19 cellular contexts compared by ENCODE assay signal in genomic region chr7:76185187-76185915, GRCh38. TPM values are rescaled to one million over a fixed set of nuclear protein-coding genes. Genes with fewer than 3 reads are reported as not detected.
DNase-seq lines count a peak whose midpoint lies in the region; ATAC-seq, FAIRE-seq and TF ChIP-seq lines count a peak whose summit lies in the region.
"Had no signal": no experiment of that assay in that cellular context is flagged by ENCODE, and none has a peak within 500 bp of the region (broad histone marks: within the 10 kb centered on the region; RNA-seq: fewer than 3 reads in every experiment).

No MANE protein-coding gene starts in this region.

- H2BK5ac ChIP-seq in H1 (ENCODE audit: low read depth, low read length) (peak overlapping the region; percentile 90), neuronal stem cell (ENCODE audit: low read length) (peak overlapping the region; percentile 62)

- H2BK12ac ChIP-seq in H1 (ENCODE audit: low read depth, low read length), result peak overlapping the region; percentile 75; the same call in 1 of the 2 replicates
- H2BK12ac ChIP-seq in neuronal stem cell (ENCODE audit: low read length), result peak overlapping the region; percentile 86

- H3K9ac ChIP-seq in H1 (replicated peaks in 1 of 4; ENCODE audit: extremely low read depth in 1 of 4, low read depth in 3 of 4, low read length in 3 of 4) (peak overlapping the region in 3 of 4 experiments; percentile 21 to 26 (median 25); a peak in 2 of 7 replicates), neuronal stem cell (ENCODE audit: low read depth, low read length, poor library complexity) (peak overlapping the region; percentile 79)

- H3K4ac ChIP-seq in H1 (replicated peaks; ENCODE audit: insufficient read length, low read depth, low read length), result peak overlapping the region; percentile 87
- no peak overlapping the region for H3K4ac ChIP-seq in neuronal stem cell (ENCODE audit: low read length)

- H3K56ac ChIP-seq in H1 (replicated peaks; ENCODE audit: insufficient read length, low read depth, low read length), result peak overlapping the region; percentile 19

- H3K27ac ChIP-seq in H1 (ENCODE audit: low read depth, low read length), result peak overlapping the region; percentile 56; the same call in 1 of the 2 replicates
- no peak overlapping the region for H3K27ac ChIP-seq in neuronal stem cell (replicated peaks; ENCODE audit: low read length)
- H3K27ac ChIP-seq in right atrium auricular region, result no peak overlapping the region
- H3K27ac ChIP-seq: sigmoid colon, transverse colon had no signal

- no peak for TF ChIP-seq EP300 in H1 (IDR thresholded peaks at IDR 0.05; ENCODE audit: borderline replicate concordance in 1 of 2, low read depth in 2 of 2, low read length in 2 of 2)

- H3K14ac ChIP-seq in H1 (ENCODE audit: insufficient read length) (no peak overlapping the region), neuronal stem cell (ENCODE audit: low read length) (peak overlapping the region; percentile 97)

- peak overlapping the region; percentile 38 for H2BK120ac ChIP-seq in H1 (replicated peaks; ENCODE audit: low read depth, low read length)
- H2BK120ac ChIP-seq in neuronal stem cell (ENCODE audit: low read depth, low read length), result peak overlapping the region; percentile 89

- H3K23me2 ChIP-seq in H1 (ENCODE audit: low read depth, low read length), result no peaks in the 10 kb centered on the region

- peak overlapping the region; percentile 62 for H2AFZ ChIP-seq in H1 (ENCODE audit: low read length)
- H2AFZ ChIP-seq in neuronal stem cell (ENCODE audit: low read length), result peak overlapping the region; percentile 87

- H4K91ac ChIP-seq in H1 (replicated peaks; ENCODE audit: insufficient read length, low read length), result peak overlapping the region; percentile 90
- peak overlapping the region; percentile 56 for H4K91ac ChIP-seq in neuronal stem cell (ENCODE audit: low read depth, low read length, poor library complexity)

- H3K79me1 ChIP-seq in H1 (ENCODE audit: low read depth, low read length) (no peaks in the 10 kb centered on the region), neuronal stem cell (ENCODE audit: low read depth, low read length) (no peaks in the 10 kb centered on the region)

- ATAC-seq in GM18861 (IDR thresholded peaks at IDR 0.05; ENCODE audit: unreplicated experiment) (no peak), HG03039 (IDR thresholded peaks at IDR 0.05; ENCODE audit: unreplicated experiment) (no peak)
- ATAC-seq: left lobe of liver; naive thymus-derived CD4-positive, alpha-beta T cell had no signal

- peak overlapping the region; percentile 90 for H2BK20ac ChIP-seq in H1 (ENCODE audit: low read length)

- peak overlapping the region; percentile 92; the same call in 1 of the 2 replicates for H2BK15ac ChIP-seq in H1 (ENCODE audit: low read length)
- peak overlapping the region; percentile 95 for H2BK15ac ChIP-seq in neuronal stem cell (ENCODE audit: low read length)

- no peak for TF ChIP-seq CTCF in H1 (IDR thresholded peaks at IDR 0.05; ENCODE audit: control extremely low read depth in 1 of 3, insufficient read depth in 1 of 3, low read depth in 1 of 3, low read length in 3 of 3)
- no peak for TF ChIP-seq CTCF in right atrium auricular region (IDR thresholded peaks at IDR 0.05)

- peak overlapping the region; percentile 7 for H4K5ac ChIP-seq in H1 (ENCODE audit: insufficient read length, low read depth, low read length)

- H3K23ac ChIP-seq in H1 (ENCODE audit: insufficient read length) (no peak overlapping the region), neuronal stem cell (ENCODE audit: low read depth, low read length, poor library complexity) (peak overlapping the region; percentile 65)

- CTCF ChIA-PET in H1 (lab: Charles Lee; ENCODE audit: partially characterized antibody), result interaction anchor here (0.7 to 6.0 kb wide), 21 partner anchors 8 to 129 kb away, joined by 3 to 43 read pairs (median 4); partner anchors contain the start of gene SRRM3

- DNase-seq in H7 (peak; percentile 69), NCI-H82 treated with DMSO at 0.1 percent for 48 hours (lab: John Stamatoyannopoulos, UW; ENCODE audit: unreplicated experiment) (peak; percentile 25), H1 (ENCODE audit: low read depth in 1 of 2, low spot score in 2 of 2) (peak in 1 of 2 experiments; percentile 75), neuronal stem cell (ENCODE audit: low spot score) (no peak), right atrium auricular region (ENCODE audit: low spot score) (no peak)
- DNase-seq in activated effector memory CD4-positive, alpha-beta T cell treated with Interleukin-2 at 50 U/mL for 16 hours, result no peak
- DNase-seq: aorta; naive thymus-derived CD4-positive, alpha-beta T cell; NCI-H146; RPMI8226; sigmoid colon; T-helper 2 cell; transverse colon had no signal

- no peaks in the 10 kb centered on the region for H3K79me2 ChIP-seq in H1 (ENCODE audit: control insufficient read depth in 1 of 2, insufficient read depth in 2 of 2, low read length in 2 of 2)

- POLR2A ChIA-PET in H1 (lab: Charles Lee; ENCODE audit: partially characterized antibody), result interaction anchor here (0.6 to 1.5 kb wide), 11 partner anchors 10 to 168 kb away, joined by 3 to 5 read pairs (median 3); partner anchors contain the start of genes MDH2 and STYXL1

- H3K4me2 ChIP-seq in H1 (ENCODE audit: insufficient read depth in 1 of 2, low read depth in 2 of 2, low read length in 2 of 2) (peak overlapping the region; percentile 12 to 50; a peak in 3 of 4 replicates), neuronal stem cell (ENCODE audit: insufficient read depth, low read length, poor library complexity, severe bottlenecking) (no peak overlapping the region)

- H3K27me3 ChIP-seq in H7 (ENCODE audit: control insufficient read depth, insufficient read depth, low read length), result no peaks in the 10 kb centered on the region
- H3K27me3 ChIP-seq in H1 (replicated peaks in 1 of 4; ENCODE audit: control insufficient read depth in 3 of 4, extremely low read depth in 1 of 4, insufficient read depth in 3 of 4, low read length in 3 of 4), result no peaks in the 10 kb centered on the region
- H3K27me3 ChIP-seq in neuronal stem cell (ENCODE audit: control insufficient read depth in 3 of 3, insufficient read depth in 3 of 3, low read depth in 1 of 3, low read length in 3 of 3), result peaks cover 0 to 4% (median 0%) of the 10 kb centered on the region in 3 experiments
- no peaks in the 10 kb centered on the region for H3K27me3 ChIP-seq in right atrium auricular region
- H3K27me3 ChIP-seq: dorsolateral prefrontal cortex, sigmoid colon, transverse colon had no signal

- TF ChIP-seq POLR2A in H1 (IDR thresholded peaks at IDR 0.05; ENCODE audit: control extremely low read depth in 1 of 2, low read depth in 2 of 2, low read length in 2 of 2), result no peak; a peak in 1 of 3 replicates

- H3K36me3 ChIP-seq in H7 (replicated peaks; ENCODE audit: control insufficient read depth, insufficient read depth, low read length) (no peaks in the 10 kb centered on the region), H1 (ENCODE audit: control insufficient read depth in 2 of 4, insufficient read depth in 4 of 4, low read length in 3 of 4) (no peaks in the 10 kb centered on the region), neuronal stem cell (replicated peaks in 1 of 2; ENCODE audit: control insufficient read depth in 2 of 2, insufficient read depth in 2 of 2, low read length in 2 of 2) (no peaks in the 10 kb centered on the region), right atrium auricular region (no peaks in the 10 kb centered on the region)
- H3K36me3 ChIP-seq: sigmoid colon, transverse colon had no signal

- peaks cover 0 to 11% (median 8%) of the 10 kb centered on the region in 4 experiments; a peak in 6 of 7 replicates for H3K4me1 ChIP-seq in H1 (replicated peaks in 1 of 4; ENCODE audit: control insufficient read depth in 3 of 4, insufficient read depth in 4 of 4, low read length in 3 of 4)
- H3K4me1 ChIP-seq in neuronal stem cell (ENCODE audit: control insufficient read depth in 2 of 2, insufficient read depth in 1 of 2, low read depth in 1 of 2, low read length in 2 of 2), result peaks cover 8 to 10% of the 10 kb centered on the region in 2 donors
- H3K4me1 ChIP-seq in right atrium auricular region, result no peaks in the 10 kb centered on the region
- H3K4me1 ChIP-seq: sigmoid colon, transverse colon had no signal

- TF ChIP-seq RAD21 in H1 (IDR thresholded peaks at IDR 0.05 in 1 of 2, conservative IDR thresholded peaks at IDR 0.05 in 1 of 2; ENCODE audit: low read depth in 2 of 2, low read length in 2 of 2), result no peak

- H4K20me1 ChIP-seq in H1 (replicated peaks in 1 of 2; ENCODE audit: control insufficient read depth in 1 of 2, insufficient read depth in 2 of 2, low read length in 2 of 2), result no peaks in the 10 kb centered on the region

- peak overlapping the region; percentile 39; the same call in 1 of the 2 replicates for H2AK5ac ChIP-seq in H1 (ENCODE audit: low read depth, low read length)
- H2AK5ac ChIP-seq in neuronal stem cell (ENCODE audit: low read depth, low read length), result peak overlapping the region; percentile 15

- peak overlapping the region; percentile 84; the same call in 1 of the 2 replicates for H4K8ac ChIP-seq in H1 (ENCODE audit: extremely low read depth, insufficient read depth, low read length)
- H4K8ac ChIP-seq in neuronal stem cell (ENCODE audit: low read depth, low read length), result peak overlapping the region; percentile 52

- H3K4me3 ChIP-seq in H7 (ENCODE audit: insufficient read depth, low read depth, low read length), result no peak overlapping the region
- no peak overlapping the region; a peak in 1 of 8 replicates for H3K4me3 ChIP-seq in H1 (ENCODE audit: extremely low read depth in 1 of 4, insufficient read depth in 2 of 4, low read depth in 3 of 4, low read length in 4 of 4)
- no peak overlapping the region for H3K4me3 ChIP-seq in neuronal stem cell (ENCODE audit: low read length in 2 of 2)
- H3K4me3 ChIP-seq in right atrium auricular region, result no peak overlapping the region
- H3K4me3 ChIP-seq: dorsolateral prefrontal cortex, sigmoid colon, transverse colon had no signal

- FAIRE-seq in H1 (lab: Jason Lieb, UNC), result no peak
- FAIRE-seq: GM19239 had no signal

- H3K18ac ChIP-seq in H1 (ENCODE audit: extremely low read depth, low read length) (peak overlapping the region; percentile 87), neuronal stem cell (ENCODE audit: low read length) (peak overlapping the region; percentile 96)

- no peaks in the 10 kb centered on the region for H3K9me3 ChIP-seq in H1 (ENCODE audit: insufficient read depth in 2 of 2, low read depth in 1 of 2, low read length in 1 of 2)
- no peaks in the 10 kb centered on the region for H3K9me3 ChIP-seq in neuronal stem cell (replicated peaks in 1 of 2; ENCODE audit: control insufficient read depth in 2 of 2, insufficient read depth in 1 of 2, low read depth in 1 of 2, low read length in 2 of 2)
- no peaks in the 10 kb centered on the region for H3K9me3 ChIP-seq in right atrium auricular region
- H3K9me3 ChIP-seq: sigmoid colon, transverse colon had no signal

- 47% methylated on average over 22 of the region's 22 CpGs; no CpG with 5 or more reads in 1 of the 2 experiments for WGBS in H1 (ENCODE audit: extremely low coverage in 1 of 2, insufficient coverage in 1 of 2, insufficient read length in 1 of 2, insufficient replicate concordance in 2 of 2, low coverage in 1 of 2, low lambda C conversion rate in 2 of 2, missing lambda C conversion rate in 1 of 2), 2 experiments
- WGBS in neuronal stem cell (ENCODE audit: extremely low coverage in 2 of 2, insufficient read length in 2 of 2, insufficient replicate concordance in 1 of 2), 2 donors, result no CpG with 5 or more reads among the region's 22 CpGs

RNA-seq across cellular contexts. Expression of gene SRRM3, which starts 16.3 kb away (rescaled TPM):
- total RNA-seq in H7 (2014; rRNA removed; shearing (Covaris generic)), result 7.0 and 7.6 TPM in 2 replicates
- total RNA-seq in H1 (2021; fragmentation: NEBNext Ultra II Directional; extraction: Animal tissue kit (Norgen Biotek cat#: 25700)), result 16.0 and 17.4 TPM in 2 replicates
- polyA plus RNA-seq in H1 (2011; rRNA removed), result 10.4 and 18.4 TPM in 2 replicates
- polyA plus RNA-seq in H1 (2011; cell fraction: cytosol; rRNA removed), result 12.8 TPM
- 19.3 TPM for polyA plus RNA-seq in H1 (2011; cell fraction: nucleus; rRNA removed)
- polyA plus RNA-seq in H1 (2012, experiment 1 of 2), result 12.4 to 19.0 TPM (median 18.1 TPM) in 4 replicates
- 15.2 TPM for polyA plus RNA-seq in H1 (2012, experiment 2 of 2)
- polyA plus RNA-seq in H1 (2013, experiment 1 of 2), result 10.6 TPM
- 8.8 TPM for polyA plus RNA-seq in H1 (2013, experiment 2 of 2)
- polyA minus RNA-seq in H1 (2011; rRNA and poly(A)+ RNA removed), result 6.3 and 10.2 TPM in 2 replicates
- 12.8 TPM for polyA minus RNA-seq in H1 (2011; cell fraction: cytosol; rRNA and poly(A)+ RNA removed)
- polyA minus RNA-seq in H1 (2011; cell fraction: nucleus; rRNA and poly(A)+ RNA removed), result 12.0 TPM
- 4.1 TPM for polyA plus RNA-seq in neuronal stem cell (2013, experiment 1 of 2)
- polyA plus RNA-seq in neuronal stem cell (2013, experiment 2 of 2), result 3.9 TPM
- 10 to 100 TPM; 17.5 to 27.1 TPM for total RNA-seq in right atrium auricular region
- total RNA-seq: activated T-helper 1 cell treated with anti-CD3 and anti-CD28 coated beads, Interleukin-12 subunit alpha, Interleukin-12 subunit beta, Interleukin-2, Interleukin-4 antibody, amounts not matched to agents 30 ng/mL and 10 ng/mL and 1 ng/mL, durations not matched to agents 14 hours and 24 hours and 36 hours; naive thymus-derived CD4-positive, alpha-beta T cell had no signal
- polyA plus RNA-seq: naive thymus-derived CD4-positive, alpha-beta T cell had no signal

Comparison
In these comparisons a context has a peak if more than half of its experiments do, and no peak if none do; other contexts are left out.
1. DNase-seq: peak in H7 (single experiment) and NCI-H82 treated with DMSO at 0.1 percent for 48 hours (single experiment); none in neuronal stem cell (single experiment), right atrium auricular region (single experiment) and activated effector memory CD4-positive, alpha-beta T cell treated with Interleukin-2 at 50 U/mL for 16 hours (single experiment).